10 cellular contexts compared by ENCODE assay signal in the genomic region with DNA sequence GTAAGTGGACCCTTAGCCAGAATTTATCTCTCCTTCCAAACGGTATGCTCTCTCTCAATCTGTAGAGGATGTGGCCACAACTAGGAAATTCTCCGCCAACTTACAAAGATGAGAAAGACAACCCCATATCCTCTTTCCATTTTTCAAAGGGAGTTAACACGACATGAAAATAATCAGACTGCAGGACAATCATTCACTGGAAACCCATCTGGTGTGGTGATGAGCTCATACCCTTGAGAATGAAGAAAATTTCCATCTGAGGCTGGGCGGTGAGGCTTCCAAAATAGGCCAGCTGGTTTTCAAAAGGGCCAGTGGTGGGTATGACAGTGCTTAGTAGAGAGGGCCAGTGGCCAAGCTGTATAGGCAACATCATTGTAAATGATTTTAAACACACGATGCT.
DNase-seq lines count a peak whose midpoint lies in the region; ATAC-seq lines count a peak whose summit lies in the region.
"Had no signal": no experiment of that assay in that cellular context is flagged by ENCODE, and none has a peak within 500 bp of the region (broad histone marks: within the 10 kb centered on the region; RNA-seq: fewer than 3 reads in every experiment).

No MANE protein-coding gene starts in this region.

- H3K27me3 ChIP-seq in trophoblast cell (ENCODE audit: insufficient read depth, low read length) = no peaks in the 10 kb centered on the region

- peaks cover 2% of the 10 kb centered on the region for H3K9me3 ChIP-seq in trophoblast cell (ENCODE audit: insufficient read depth, low read depth, low read length)

- H3K79me1 ChIP-seq in trophoblast cell (ENCODE audit: low read length) = peaks cover 2% of the 10 kb centered on the region

- no peak overlapping the region for H2AFZ ChIP-seq in trophoblast cell (ENCODE audit: insufficient read depth, low read length, poor library complexity)

- H3K4ac ChIP-seq in trophoblast cell (ENCODE audit: low read depth, low read length) = no peak overlapping the region

- no peak overlapping the region for H3K9ac ChIP-seq in trophoblast cell (ENCODE audit: low read length)

- no peak overlapping the region for H2BK12ac ChIP-seq in trophoblast cell (ENCODE audit: low read length)

- no peak overlapping the region for H4K8ac ChIP-seq in trophoblast cell (ENCODE audit: low read depth, low read length)

- H3K36me3 ChIP-seq in trophoblast cell (ENCODE audit: control insufficient read depth in 1 of 2, insufficient read depth in 2 of 2, low read length in 2 of 2) = no peaks in the 10 kb centered on the region

- H2AK5ac ChIP-seq in trophoblast cell (ENCODE audit: low read length) = no peak overlapping the region

- no peak overlapping the region for H3K4me3 ChIP-seq in trophoblast cell (ENCODE audit: low read depth, low read length)

- H3K27ac ChIP-seq in trophoblast cell (ENCODE audit: low read depth, low read length) = no peak overlapping the region

- no peak overlapping the region for H4K12ac ChIP-seq in trophoblast cell (ENCODE audit: low read depth, low read length)

- H2BK120ac ChIP-seq in trophoblast cell (ENCODE audit: insufficient read depth, low read length, poor library complexity) = no peak overlapping the region

- no peak overlapping the region for H3K14ac ChIP-seq in trophoblast cell (ENCODE audit: low read length)

- no peak for ATAC-seq in GM21576 (IDR thresholded peaks at IDR 0.05; ENCODE audit: unreplicated experiment)
- no peak for ATAC-seq in GM19324 (IDR thresholded peaks at IDR 0.05; ENCODE audit: low FRiP score, unreplicated experiment)
- no peak for ATAC-seq in HG02973 (IDR thresholded peaks at IDR 0.05; ENCODE audit: unreplicated experiment)

- H3K79me2 ChIP-seq in trophoblast cell (ENCODE audit: control insufficient read depth, insufficient read depth, low read length, poor library complexity) = no peaks in the 10 kb centered on the region

- H2BK5ac ChIP-seq in trophoblast cell (ENCODE audit: low read depth, low read length, poor library complexity) = no peak overlapping the region

- DNase-seq in GM03348 (ENCODE audit: low spot score) = peak; percentile 84
- DNase-seq in RPMI7951 (ENCODE audit: low read depth) = peak; percentile 99
- DNase-seq in fibroblast of peridontal ligament (ENCODE audit: extremely low read depth) = peak; percentile 98
- DNase-seq in trophoblast cell = peak; percentile 19 to 72
- DNase-seq in HuH-7.5 (ENCODE audit: low spot score) = no peak
- DNase-seq: immature natural killer cell, right cardiac atrium had no signal

- no CpG with 5 or more reads among the region's 5 CpGs for WGBS in trophoblast cell (ENCODE audit: extremely low coverage, insufficient coverage, insufficient read length)

- H3K18ac ChIP-seq in trophoblast cell (ENCODE audit: low read length) = no peak overlapping the region

- no peak overlapping the region for H3K4me2 ChIP-seq in trophoblast cell (ENCODE audit: low read length)

- peaks cover 2 to 11% of the 10 kb centered on the region in 2 experiments for H3K4me1 ChIP-seq in trophoblast cell (ENCODE audit: control insufficient read depth in 1 of 2, insufficient read depth in 2 of 2, low read length in 2 of 2)

- no peak overlapping the region for H3K23ac ChIP-seq in trophoblast cell (ENCODE audit: low read length)

- H4K91ac ChIP-seq in trophoblast cell (ENCODE audit: low read depth, low read length) = no peak overlapping the region
